7 cellular contexts compared by ENCODE assay signal in the genomic region with DNA sequence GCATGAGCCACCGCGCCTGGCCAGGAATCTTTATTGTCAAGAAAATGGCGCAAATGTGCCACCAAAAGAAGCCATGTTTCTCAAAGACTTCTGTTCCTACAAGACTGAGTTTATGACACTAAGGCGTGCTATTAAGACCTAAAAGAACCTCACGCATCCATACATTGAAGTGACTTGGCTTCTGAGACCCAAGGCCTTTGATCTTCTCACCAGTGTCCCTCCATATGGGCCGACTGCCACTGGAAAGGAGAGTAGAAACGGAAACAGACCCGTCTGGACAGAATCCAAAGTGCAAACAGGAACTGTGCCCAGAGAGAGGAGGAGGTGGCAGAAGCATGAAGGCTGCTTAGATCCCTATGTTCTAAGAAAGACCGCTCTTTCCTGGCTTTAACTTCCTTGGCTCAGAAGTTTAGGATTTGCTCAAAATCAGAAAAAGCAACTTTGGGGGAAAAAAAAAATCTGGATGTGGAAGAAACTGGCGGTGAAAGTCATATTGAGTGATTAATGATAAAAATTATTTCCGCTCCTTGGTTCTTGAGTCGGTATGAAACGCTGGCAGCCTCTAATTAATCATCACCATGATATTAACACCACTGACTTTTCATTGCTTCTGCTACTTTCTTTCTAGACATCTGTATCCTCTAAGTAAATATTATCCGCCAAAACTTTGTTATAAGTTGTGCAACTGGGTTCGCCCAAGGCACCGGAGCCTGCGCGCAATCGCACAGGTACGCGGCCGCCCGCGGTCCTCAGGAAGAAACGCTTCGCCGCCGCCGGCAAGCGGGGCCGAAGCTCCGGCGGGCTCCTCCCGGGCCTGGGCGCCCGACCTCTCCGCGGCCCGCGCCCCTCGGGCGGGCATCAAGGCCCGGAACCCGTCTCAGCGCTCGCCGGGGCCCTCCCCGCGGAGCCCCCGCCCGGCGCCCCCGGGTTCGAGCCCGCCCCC. TPM values are rescaled to one million over a fixed set of nuclear protein-coding genes. Genes with fewer than 3 reads are reported as not detected.
A peak's percentile ranks its signal among the peaks of the same experiment; 100 is the strongest.
DNase-seq lines count a peak whose midpoint lies in the region; ATAC-seq and TF ChIP-seq lines count a peak whose summit lies in the region.

No MANE protein-coding gene starts in this region.

- H3K36me3 Mint-ChIP-seq in IgD-negative memory B cell (peaks cover 6% of the 10 kb centered on the region), immature natural killer cell (no peaks in the 10 kb centered on the region)

- H3K4me1 ChIP-seq in RWPE2 (ENCODE audit: insufficient read depth, poor library complexity, severe bottlenecking) (peaks cover 5% of the 10 kb centered on the region), skeletal muscle satellite cell (ENCODE audit: control insufficient read depth, insufficient read depth, low read length) (peaks cover 37% of the 10 kb centered on the region)

- H3K4me1 Mint-ChIP-seq in IgD-negative memory B cell (peaks cover 42 to 59% (median 44%) of the 10 kb centered on the region in 3 donors), immature natural killer cell (peaks cover 46 to 56% of the 10 kb centered on the region in 2 donors)

- peak overlapping the region; percentile 79 to 97 (median 92) for H3K4me3 Mint-ChIP-seq in IgD-negative memory B cell
- H3K4me3 Mint-ChIP-seq in immature natural killer cell, result peak overlapping the region; percentile 87 to 93 (median 92)

- no peaks in the 10 kb centered on the region for H3K27me3 Mint-ChIP-seq in IgD-negative memory B cell
- peaks cover 3 to 12% (median 8%) of the 10 kb centered on the region in 3 donors for H3K27me3 Mint-ChIP-seq in immature natural killer cell (ENCODE audit: low read depth in 3 of 3)

- H3K27ac Mint-ChIP-seq in IgD-negative memory B cell, result peak overlapping the region; percentile 86 to 97 (median 92)
- peak overlapping the region; percentile 80 to 93 (median 88) for H3K27ac Mint-ChIP-seq in immature natural killer cell

- in situ Hi-C loops in T47D (cut with HindIII; ENCODE audit: low pct_unique_long_range_greater_than_20kb, low sequenced_read_pairs), result no loop called here

- H3K9me3 ChIP-seq in RWPE2 (ENCODE audit: severe bottlenecking), result no peaks in the 10 kb centered on the region
- H3K9me3 ChIP-seq in skeletal muscle satellite cell (replicated peaks; ENCODE audit: low read length), result no peaks in the 10 kb centered on the region

- H3K27me3 ChIP-seq in RWPE2 (ENCODE audit: insufficient read depth, poor library complexity, severe bottlenecking), result no peaks in the 10 kb centered on the region
- no peaks in the 10 kb centered on the region for H3K27me3 ChIP-seq in skeletal muscle satellite cell (ENCODE audit: control insufficient read depth, insufficient read depth, low read length)

- H3K9me3 Mint-ChIP-seq in IgD-negative memory B cell (peaks cover 0 to 2% (median 0%) of the 10 kb centered on the region in 3 donors), immature natural killer cell (no peaks in the 10 kb centered on the region)

- DNase-seq in GM04504 (ENCODE audit: low read depth), result peak; percentile 36
- no peak for DNase-seq in RWPE2 (ENCODE audit: low spot score)
- peak; percentile 34 to 72 for DNase-seq in T47D (ENCODE audit: low read depth in 1 of 2, low spot score in 1 of 2)
- DNase-seq in immature natural killer cell, result peak in 2 of 3 donors; percentile 5 to 7

- peak overlapping the region; percentile 84 for H3K4me3 ChIP-seq in RWPE2 (ENCODE audit: severe bottlenecking)
- H3K4me3 ChIP-seq in skeletal muscle satellite cell (ENCODE audit: low read length), result peak overlapping the region; percentile 78

- ATAC-seq in GM21737 (IDR thresholded peaks at IDR 0.05; ENCODE audit: unreplicated experiment), result peak; percentile 24
- peak; percentile 58 for ATAC-seq in RWPE2 (ENCODE audit: low read depth)

- peak overlapping the region; percentile 84 for H3K27ac ChIP-seq in RWPE2 (ENCODE audit: poor library complexity, severe bottlenecking)

- H3K4me2 ChIP-seq in skeletal muscle satellite cell (ENCODE audit: low read length), result peak overlapping the region; percentile 81

- no peak for TF ChIP-seq CTCF in RWPE2 (IDR thresholded peaks at IDR 0.05; ENCODE audit: poor library complexity, severe bottlenecking)

- H3K9ac ChIP-seq in skeletal muscle satellite cell (ENCODE audit: low read depth, low read length), result peak overlapping the region; percentile 91

- H3K36me3 ChIP-seq in RWPE2 (ENCODE audit: low read depth) (peaks cover 31% of the 10 kb centered on the region), skeletal muscle satellite cell (ENCODE audit: insufficient read depth, low read length) (peaks cover 8% of the 10 kb centered on the region)

RNA-seq across cellular contexts. Expression of gene DAP, which starts 0.7 kb away (rescaled TPM):
- polyA plus RNA-seq in IgD-negative memory B cell, result 105 TPM
- polyA plus RNA-seq in immature natural killer cell, result 10 to 100 TPM; 43.1 to 87.1 (median 53.9) TPM
- total RNA-seq in skeletal muscle satellite cell (2012; rRNA removed), result 25.6 and 25.8 TPM in 2 replicates
